Comparison of ENCODE assay signal across 1 cellular context in the genomic region with DNA sequence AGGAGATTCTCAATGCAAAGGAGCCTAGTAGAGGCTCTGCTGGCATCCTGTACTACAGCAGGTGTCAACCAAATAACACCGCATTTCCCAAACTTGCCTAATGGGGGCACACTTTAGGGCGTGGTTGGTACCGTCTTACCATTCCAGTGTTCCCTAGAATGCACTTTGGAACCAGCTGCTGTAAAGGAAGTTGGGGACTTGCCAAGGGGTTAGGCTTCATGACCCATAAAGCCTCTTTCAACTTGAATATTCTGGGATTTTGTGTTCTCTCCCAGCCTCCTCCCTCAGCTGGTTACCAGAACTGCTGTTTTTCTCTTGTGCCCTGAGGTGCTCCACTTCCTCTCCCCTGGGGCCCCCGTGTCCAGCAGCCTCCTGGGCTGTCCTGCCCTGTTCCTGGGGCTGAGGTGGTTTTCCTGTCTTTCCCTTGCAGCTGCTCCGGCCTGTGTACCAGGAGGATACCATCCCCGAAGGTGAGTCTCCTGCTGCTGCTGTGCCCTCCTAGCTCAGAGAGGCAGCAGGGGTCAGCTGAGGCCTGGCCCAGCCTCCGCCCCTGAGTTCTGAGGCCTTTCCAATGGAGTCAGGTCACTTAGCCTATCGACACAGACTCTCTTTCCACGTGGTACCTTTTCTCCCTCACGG.
TF ChIP-seq lines count a peak whose summit lies in the region.

No MANE protein-coding gene starts in this region.

TF ChIP-seq in GM23338, 12 proteins besides CTCF, POLR2A, EP300 and RAD21 (continued from another document):
- TF ChIP-seq, protein P1, sequence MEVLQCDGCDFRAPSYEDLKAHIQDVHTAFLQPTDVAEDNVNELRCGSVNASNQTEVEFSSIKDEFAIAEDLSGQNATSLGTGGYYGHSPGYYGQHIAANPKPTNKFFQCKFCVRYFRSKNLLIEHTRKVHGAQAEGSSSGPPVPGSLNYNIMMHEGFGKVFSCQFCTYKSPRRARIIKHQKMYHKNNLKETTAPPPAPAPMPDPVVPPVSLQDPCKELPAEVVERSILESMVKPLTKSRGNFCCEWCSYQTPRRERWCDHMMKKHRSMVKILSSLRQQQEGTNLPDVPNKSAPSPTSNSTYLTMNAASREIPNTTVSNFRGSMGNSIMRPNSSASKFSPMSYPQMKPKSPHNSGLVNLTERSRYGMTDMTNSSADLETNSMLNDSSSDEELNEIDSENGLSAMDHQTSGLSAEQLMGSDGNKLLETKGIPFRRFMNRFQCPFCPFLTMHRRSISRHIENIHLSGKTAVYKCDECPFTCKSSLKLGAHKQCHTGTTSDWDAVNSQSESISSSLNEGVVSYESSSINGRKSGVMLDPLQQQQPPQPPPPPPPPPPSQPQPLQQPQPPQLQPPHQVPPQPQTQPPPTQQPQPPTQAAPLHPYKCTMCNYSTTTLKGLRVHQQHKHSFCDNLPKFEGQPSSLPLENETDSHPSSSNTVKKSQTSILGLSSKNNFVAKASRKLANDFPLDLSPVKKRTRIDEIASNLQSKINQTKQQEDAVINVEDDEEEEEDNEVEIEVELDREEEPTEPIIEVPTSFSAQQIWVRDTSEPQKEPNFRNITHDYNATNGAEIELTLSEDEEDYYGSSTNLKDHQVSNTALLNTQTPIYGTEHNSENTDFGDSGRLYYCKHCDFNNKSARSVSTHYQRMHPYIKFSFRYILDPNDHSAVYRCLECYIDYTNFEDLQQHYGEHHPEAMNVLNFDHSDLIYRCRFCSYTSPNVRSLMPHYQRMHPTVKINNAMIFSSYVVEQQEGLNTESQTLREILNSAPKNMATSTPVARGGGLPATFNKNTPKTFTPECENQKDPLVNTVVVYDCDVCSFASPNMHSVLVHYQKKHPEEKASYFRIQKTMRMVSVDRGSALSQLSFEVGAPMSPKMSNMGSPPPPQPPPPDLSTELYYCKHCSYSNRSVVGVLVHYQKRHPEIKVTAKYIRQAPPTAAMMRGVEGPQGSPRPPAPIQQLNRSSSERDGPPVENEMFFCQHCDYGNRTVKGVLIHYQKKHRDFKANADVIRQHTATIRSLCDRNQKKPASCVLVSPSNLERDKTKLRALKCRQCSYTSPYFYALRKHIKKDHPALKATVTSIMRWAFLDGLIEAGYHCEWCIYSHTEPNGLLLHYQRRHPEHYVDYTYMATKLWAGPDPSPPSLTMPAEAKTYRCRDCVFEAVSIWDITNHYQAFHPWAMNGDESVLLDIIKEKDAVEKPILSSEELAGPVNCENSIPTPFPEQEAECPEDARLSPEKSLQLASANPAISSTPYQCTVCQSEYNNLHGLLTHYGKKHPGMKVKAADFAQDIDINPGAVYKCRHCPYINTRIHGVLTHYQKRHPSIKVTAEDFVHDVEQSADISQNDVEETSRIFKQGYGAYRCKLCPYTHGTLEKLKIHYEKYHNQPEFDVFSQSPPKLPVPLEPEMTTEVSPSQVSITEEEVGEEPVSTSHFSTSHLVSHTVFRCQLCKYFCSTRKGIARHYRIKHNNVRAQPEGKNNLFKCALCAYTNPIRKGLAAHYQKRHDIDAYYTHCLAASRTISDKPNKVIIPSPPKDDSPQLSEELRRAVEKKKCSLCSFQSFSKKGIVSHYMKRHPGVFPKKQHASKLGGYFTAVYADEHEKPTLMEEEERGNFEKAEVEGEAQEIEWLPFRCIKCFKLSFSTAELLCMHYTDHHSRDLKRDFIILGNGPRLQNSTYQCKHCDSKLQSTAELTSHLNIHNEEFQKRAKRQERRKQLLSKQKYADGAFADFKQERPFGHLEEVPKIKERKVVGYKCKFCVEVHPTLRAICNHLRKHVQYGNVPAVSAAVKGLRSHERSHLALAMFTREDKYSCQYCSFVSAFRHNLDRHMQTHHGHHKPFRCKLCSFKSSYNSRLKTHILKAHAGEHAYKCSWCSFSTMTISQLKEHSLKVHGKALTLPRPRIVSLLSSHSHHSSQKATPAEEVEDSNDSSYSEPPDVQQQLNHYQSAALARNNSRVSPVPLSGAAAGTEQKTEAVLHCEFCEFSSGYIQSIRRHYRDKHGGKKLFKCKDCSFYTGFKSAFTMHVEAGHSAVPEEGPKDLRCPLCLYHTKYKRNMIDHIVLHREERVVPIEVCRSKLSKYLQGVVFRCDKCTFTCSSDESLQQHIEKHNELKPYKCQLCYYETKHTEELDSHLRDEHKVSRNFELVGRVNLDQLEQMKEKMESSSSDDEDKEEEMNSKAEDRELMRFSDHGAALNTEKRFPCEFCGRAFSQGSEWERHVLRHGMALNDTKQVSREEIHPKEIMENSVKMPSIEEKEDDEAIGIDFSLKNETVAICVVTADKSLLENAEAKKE (CRISPR knock-in tag; IDR thresholded peaks at IDR 0.05), result no peak
- TF ChIP-seq JUNB (IDR thresholded peaks at IDR 0.05; ENCODE audit: unreplicated experiment), result no peak
- no peak for TF ChIP-seq ZNF114 (CRISPR knock-in tag; IDR thresholded peaks at IDR 0.05)
- TF ChIP-seq, protein P2, sequence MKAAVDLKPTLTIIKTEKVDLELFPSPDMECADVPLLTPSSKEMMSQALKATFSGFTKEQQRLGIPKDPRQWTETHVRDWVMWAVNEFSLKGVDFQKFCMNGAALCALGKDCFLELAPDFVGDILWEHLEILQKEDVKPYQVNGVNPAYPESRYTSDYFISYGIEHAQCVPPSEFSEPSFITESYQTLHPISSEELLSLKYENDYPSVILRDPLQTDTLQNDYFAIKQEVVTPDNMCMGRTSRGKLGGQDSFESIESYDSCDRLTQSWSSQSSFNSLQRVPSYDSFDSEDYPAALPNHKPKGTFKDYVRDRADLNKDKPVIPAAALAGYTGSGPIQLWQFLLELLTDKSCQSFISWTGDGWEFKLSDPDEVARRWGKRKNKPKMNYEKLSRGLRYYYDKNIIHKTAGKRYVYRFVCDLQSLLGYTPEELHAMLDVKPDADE (IDR thresholded peaks at IDR 0.05), result no peak
